1 cellular context compared by ENCODE assay signal in genomic region chr10:100462709-100463108, GRCh38.
TF ChIP-seq lines count a peak whose summit lies in the region.

Gene WNT8B, plus strand, starts transcription at chr10:100463009. Its CDS starts 160 bp downstream, at chr10:100463169.

TF ChIP-seq in GM23338, 12 proteins besides CTCF, POLR2A, EP300 and RAD21 (continued from another document):
- TF ChIP-seq ZNF462 (CRISPR knock-in tag; IDR thresholded peaks at IDR 0.05) = no peak
TF ChIP-seq in GM23338: peak in this region for 0.
